Comparison of ENCODE assay signal across 8 cellular contexts in genomic region chr10:17756557-17757208, GRCh38. TPM values are rescaled to one million over a fixed set of nuclear protein-coding genes. Genes with fewer than 3 reads are reported as not detected.
DNase-seq lines count a peak whose midpoint lies in the region; ATAC-seq and TF ChIP-seq lines count a peak whose summit lies in the region.

No MANE protein-coding gene starts in this region.

- H3K27me3 ChIP-seq in BLaER1 (no peaks in the 10 kb centered on the region), upper lobe of right lung (no peaks in the 10 kb centered on the region)

- ATAC-seq in GM19397 (IDR thresholded peaks at IDR 0.05; ENCODE audit: unreplicated experiment) = peak; percentile 92
- peak; percentile 96 for ATAC-seq in HG03432 (IDR thresholded peaks at IDR 0.05; ENCODE audit: unreplicated experiment)
- ATAC-seq in upper lobe of right lung = peak; percentile 72

- H3K4me1 ChIP-seq in BLaER1 (peaks cover 18% of the 10 kb centered on the region), upper lobe of right lung (no peaks in the 10 kb centered on the region)

- DNase-seq in dermis blood vessel endothelial cell = peak; percentile 41
- no peak for DNase-seq in upper lobe of right lung
- no peak for DNase-seq in NCI-H510A (lab: John Stamatoyannopoulos, UW)
- no peak for DNase-seq in RKO (ENCODE audit: low spot score)
- DNase-seq in HK-2 (ENCODE audit: unreplicated experiment) = no peak

- H4K20me1 ChIP-seq in BLaER1 = no peaks in the 10 kb centered on the region

- no peak overlapping the region for H3K9ac ChIP-seq in BLaER1

- H3K4me2 ChIP-seq in BLaER1 = peak overlapping the region; percentile 42

- intact Hi-C loops in upper lobe of right lung (cut with DNase I) = no loop called here

- peaks cover 4% of the 10 kb centered on the region; the same call in 1 of the 2 replicates for H3K9me3 ChIP-seq in BLaER1
- no peaks in the 10 kb centered on the region for H3K9me3 ChIP-seq in upper lobe of right lung

- H3K36me3 ChIP-seq in BLaER1 (no peaks in the 10 kb centered on the region), upper lobe of right lung (no peaks in the 10 kb centered on the region)

- H3K27ac ChIP-seq in BLaER1 (no peak overlapping the region; the same call in 1 of the 2 replicates), upper lobe of right lung (no peak overlapping the region)

- H3K4me3 ChIP-seq in BLaER1 (no peak overlapping the region), upper lobe of right lung (no peak overlapping the region)

- TF ChIP-seq CTCF in upper lobe of right lung (IDR thresholded peaks at IDR 0.05) = no peak

RNA-seq across cellular contexts. Expression of gene TMEM236, which starts 4.7 kb away (rescaled TPM):
- total RNA-seq in dermis blood vessel endothelial cell = 0.17 and 1.3 TPM in 2 replicates
- 5.0 TPM for total RNA-seq in upper lobe of right lung

RNA-seq across cellular contexts. Expression of gene MRC1, which starts 52.5 kb away (rescaled TPM):
- total RNA-seq in dermis blood vessel endothelial cell (156 and 249 TPM in 2 replicates), upper lobe of right lung (370 TPM)
